In genomic region chr17:51683291-51683690, GRCh38 we compare ENCODE assay signal across 34 cellular contexts.
"Had no signal": no experiment of that assay in that cellular context is flagged by ENCODE, and none has a peak within 500 bp of the region (broad histone marks: within the 10 kb centered on the region; RNA-seq: fewer than 3 reads in every experiment).

No MANE protein-coding gene starts in this region.

- H3K9me3 ChIP-seq: MG63 had no signal

- DNase-seq: Karpas-422, Kasumi-1, MG63, MM.1S, MV-4-11, NCI-H1048, NCI-H1092, NCI-H1092 treated with DMSO at 0.1 percent for 48 hours, NCI-H1105, NCI-H1105 treated with DMSO at 0.1 percent for 48 hours, NCI-H1417, NCI-H1417 treated with DMSO at 0.1 percent for 48 hours, NCI-H1436, NCI-H1436 treated with DMSO at 0.1 percent for 48 hours, NCI-H146, NCI-H1694, NCI-H1694 treated with DMSO at 0.1 percent for 48 hours, NCI-H187, NCI-H187 treated with DMSO at 0.1 percent for 48 hours, NCI-H1930, NCI-H2029, NCI-H2029 treated with DMSO at 0.1 percent for 48 hours, NCI-H2081, NCI-H2081 treated with DMSO at 0.1 percent for 48 hours, NCI-H2107, NCI-H2171, NCI-H2171 treated with DMSO at 0.1 percent for 48 hours, NCI-H2227 treated with DMSO at 0.1 percent for 48 hours, NCI-H226, NCI-H345, NCI-H446, NCI-H446 treated with DMSO at 0.1 percent for 48 hours, NCI-H510A, NCI-H510A treated with DMSO at 0.1 percent for 48 hours had no signal

- H3K36me3 ChIP-seq: MG63 had no signal

- H3K4me3 ChIP-seq: MG63 had no signal
